In the genomic region with DNA sequence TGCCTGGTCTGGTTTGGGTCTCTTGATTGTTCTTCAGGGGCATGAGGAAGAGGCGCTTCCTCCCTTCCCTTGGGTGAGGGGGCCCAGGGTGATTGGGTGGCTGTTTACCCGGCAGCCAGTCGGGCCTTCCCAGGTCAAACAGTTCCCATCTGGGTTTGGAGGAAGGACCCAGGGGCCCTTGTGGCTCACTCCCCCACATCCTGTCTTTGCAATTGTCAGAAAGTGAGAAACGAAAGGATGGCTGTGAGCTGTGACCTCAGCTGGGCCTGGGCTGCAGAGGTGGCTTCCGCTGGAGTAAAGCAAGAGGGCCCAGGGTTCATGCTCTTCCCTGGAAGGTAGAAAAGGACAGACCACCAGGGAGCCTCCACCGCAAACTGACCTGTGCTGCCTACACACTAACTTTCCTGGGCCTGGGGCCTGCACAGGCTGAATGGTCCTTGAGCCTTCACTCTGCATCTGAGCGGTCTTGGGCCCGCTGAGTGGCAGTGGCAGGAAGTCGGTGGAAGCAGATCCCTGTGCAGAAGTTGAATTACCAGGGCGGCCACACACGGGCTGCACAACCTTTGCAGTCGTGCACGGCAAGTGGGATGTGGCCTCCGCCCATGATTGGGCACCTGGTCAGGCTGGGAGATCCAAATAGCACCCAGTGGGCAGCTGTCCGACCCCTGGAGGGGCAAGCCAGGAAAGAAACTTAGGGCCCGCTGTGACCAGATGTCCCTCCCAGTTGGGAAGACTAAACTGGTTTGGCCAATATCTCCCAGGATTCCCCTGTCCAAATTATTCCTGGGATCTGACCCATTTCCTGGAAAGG, we compare ENCODE assay signal across 1 cellular context.
TF ChIP-seq lines count a peak whose summit lies in the region.

No MANE protein-coding gene starts in this region.

TF ChIP-seq in HepG2, 621 proteins besides CTCF, POLR2A, EP300 and RAD21 (continues in another document):
- TF ChIP-seq ZNF616 (CRISPR knock-in tag; IDR thresholded peaks at IDR 0.05; ENCODE audit: low read depth), result no peak
- TF ChIP-seq PCBP2 (optimal IDR thresholded peaks at IDR 0.05; ENCODE audit: low read depth, low read length, poor library complexity, severe bottlenecking), result no peak
- no peak for TF ChIP-seq ZNF282 (IDR thresholded peaks at IDR 0.05; ENCODE audit: partially characterized antibody)
- TF ChIP-seq HCFC1 (IDR thresholded peaks at IDR 0.05; ENCODE audit: low read depth, low read length), result no peak
- TF ChIP-seq ZNF335 (CRISPR knock-in tag; IDR thresholded peaks at IDR 0.05), result no peak
- TF ChIP-seq, protein P1, sequence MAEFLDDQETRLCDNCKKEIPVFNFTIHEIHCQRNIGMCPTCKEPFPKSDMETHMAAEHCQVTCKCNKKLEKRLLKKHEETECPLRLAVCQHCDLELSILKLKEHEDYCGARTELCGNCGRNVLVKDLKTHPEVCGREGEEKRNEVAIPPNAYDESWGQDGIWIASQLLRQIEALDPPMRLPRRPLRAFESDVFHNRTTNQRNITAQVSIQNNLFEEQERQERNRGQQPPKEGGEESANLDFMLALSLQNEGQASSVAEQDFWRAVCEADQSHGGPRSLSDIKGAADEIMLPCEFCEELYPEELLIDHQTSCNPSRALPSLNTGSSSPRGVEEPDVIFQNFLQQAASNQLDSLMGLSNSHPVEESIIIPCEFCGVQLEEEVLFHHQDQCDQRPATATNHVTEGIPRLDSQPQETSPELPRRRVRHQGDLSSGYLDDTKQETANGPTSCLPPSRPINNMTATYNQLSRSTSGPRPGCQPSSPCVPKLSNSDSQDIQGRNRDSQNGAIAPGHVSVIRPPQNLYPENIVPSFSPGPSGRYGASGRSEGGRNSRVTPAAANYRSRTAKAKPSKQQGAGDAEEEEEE (CRISPR knock-in tag; IDR thresholded peaks at IDR 0.05; ENCODE audit: borderline replicate concordance), result no peak
- TF ChIP-seq POLR2AphosphoS5 (IDR thresholded peaks at IDR 0.05; ENCODE audit: low read depth, low read length), result peak; percentile 28; the same call in 1 of the 2 replicates
- no peak for TF ChIP-seq ZNF260 (CRISPR knock-in tag; IDR thresholded peaks at IDR 0.05; ENCODE audit: borderline replicate concordance, low read depth)
- TF ChIP-seq ZNF292 (CRISPR knock-in tag; IDR thresholded peaks at IDR 0.05; ENCODE audit: borderline replicate concordance, low read depth), result no peak
- no peak for TF ChIP-seq MED1 (CRISPR knock-in tag; IDR thresholded peaks at IDR 0.05)
- no peak for TF ChIP-seq NR2F1 (CRISPR knock-in tag; IDR thresholded peaks at IDR 0.05)
- no peak; the same call in 1 of the 2 replicates for TF ChIP-seq MBD4 (IDR thresholded peaks at IDR 0.05; ENCODE audit: borderline replicate concordance, low read length)
- TF ChIP-seq GATA4 (IDR thresholded peaks at IDR 0.05; ENCODE audit: borderline replicate concordance, low read depth), result no peak
- TF ChIP-seq ZFP37 (CRISPR knock-in tag; IDR thresholded peaks at IDR 0.05; ENCODE audit: borderline replicate concordance), result no peak
- peak; percentile 43; the same call in 1 of the 2 replicates for TF ChIP-seq ZNF768 (CRISPR knock-in tag; IDR thresholded peaks at IDR 0.05)
- TF ChIP-seq AKAP8 (CRISPR knock-in tag; IDR thresholded peaks at IDR 0.05), result peak; percentile 95
- TF ChIP-seq GTF3A (CRISPR knock-in tag; conservative IDR thresholded peaks at IDR 0.05), result no peak
- TF ChIP-seq HDAC1 (CRISPR knock-in tag; IDR thresholded peaks at IDR 0.05), result no peak
- 0 out of 2 replicates have a peak, but pooled peaks have one; percentile 56 for TF ChIP-seq ZC3H13 (CRISPR knock-in tag; IDR thresholded peaks at IDR 0.05)
- no peak for TF ChIP-seq CHD2 (IDR thresholded peaks at IDR 0.05; ENCODE audit: low read depth, low read length)
- TF ChIP-seq KDM1A (CRISPR knock-in tag; IDR thresholded peaks at IDR 0.05), result no peak
- no peak; the same call in 1 of the 2 replicates for TF ChIP-seq ZNF792 (CRISPR knock-in tag; IDR thresholded peaks at IDR 0.05)
- no peak for TF ChIP-seq ZNF207 (IDR thresholded peaks at IDR 0.05; ENCODE audit: borderline replicate concordance)
- TF ChIP-seq RBM39 (IDR thresholded peaks at IDR 0.05; ENCODE audit: low read depth, low read length, poor library complexity, severe bottlenecking), result no peak
- TF ChIP-seq, protein P2, sequence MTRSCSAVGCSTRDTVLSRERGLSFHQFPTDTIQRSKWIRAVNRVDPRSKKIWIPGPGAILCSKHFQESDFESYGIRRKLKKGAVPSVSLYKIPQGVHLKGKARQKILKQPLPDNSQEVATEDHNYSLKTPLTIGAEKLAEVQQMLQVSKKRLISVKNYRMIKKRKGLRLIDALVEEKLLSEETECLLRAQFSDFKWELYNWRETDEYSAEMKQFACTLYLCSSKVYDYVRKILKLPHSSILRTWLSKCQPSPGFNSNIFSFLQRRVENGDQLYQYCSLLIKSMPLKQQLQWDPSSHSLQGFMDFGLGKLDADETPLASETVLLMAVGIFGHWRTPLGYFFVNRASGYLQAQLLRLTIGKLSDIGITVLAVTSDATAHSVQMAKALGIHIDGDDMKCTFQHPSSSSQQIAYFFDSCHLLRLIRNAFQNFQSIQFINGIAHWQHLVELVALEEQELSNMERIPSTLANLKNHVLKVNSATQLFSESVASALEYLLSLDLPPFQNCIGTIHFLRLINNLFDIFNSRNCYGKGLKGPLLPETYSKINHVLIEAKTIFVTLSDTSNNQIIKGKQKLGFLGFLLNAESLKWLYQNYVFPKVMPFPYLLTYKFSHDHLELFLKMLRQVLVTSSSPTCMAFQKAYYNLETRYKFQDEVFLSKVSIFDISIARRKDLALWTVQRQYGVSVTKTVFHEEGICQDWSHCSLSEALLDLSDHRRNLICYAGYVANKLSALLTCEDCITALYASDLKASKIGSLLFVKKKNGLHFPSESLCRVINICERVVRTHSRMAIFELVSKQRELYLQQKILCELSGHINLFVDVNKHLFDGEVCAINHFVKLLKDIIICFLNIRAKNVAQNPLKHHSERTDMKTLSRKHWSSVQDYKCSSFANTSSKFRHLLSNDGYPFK (CRISPR knock-in tag; IDR thresholded peaks at IDR 0.05; ENCODE audit: borderline replicate concordance), result no peak
- no peak for TF ChIP-seq TEAD3 (CRISPR knock-in tag; optimal IDR thresholded peaks at IDR 0.05; ENCODE audit: borderline replicate concordance)
- TF ChIP-seq, protein P3, sequence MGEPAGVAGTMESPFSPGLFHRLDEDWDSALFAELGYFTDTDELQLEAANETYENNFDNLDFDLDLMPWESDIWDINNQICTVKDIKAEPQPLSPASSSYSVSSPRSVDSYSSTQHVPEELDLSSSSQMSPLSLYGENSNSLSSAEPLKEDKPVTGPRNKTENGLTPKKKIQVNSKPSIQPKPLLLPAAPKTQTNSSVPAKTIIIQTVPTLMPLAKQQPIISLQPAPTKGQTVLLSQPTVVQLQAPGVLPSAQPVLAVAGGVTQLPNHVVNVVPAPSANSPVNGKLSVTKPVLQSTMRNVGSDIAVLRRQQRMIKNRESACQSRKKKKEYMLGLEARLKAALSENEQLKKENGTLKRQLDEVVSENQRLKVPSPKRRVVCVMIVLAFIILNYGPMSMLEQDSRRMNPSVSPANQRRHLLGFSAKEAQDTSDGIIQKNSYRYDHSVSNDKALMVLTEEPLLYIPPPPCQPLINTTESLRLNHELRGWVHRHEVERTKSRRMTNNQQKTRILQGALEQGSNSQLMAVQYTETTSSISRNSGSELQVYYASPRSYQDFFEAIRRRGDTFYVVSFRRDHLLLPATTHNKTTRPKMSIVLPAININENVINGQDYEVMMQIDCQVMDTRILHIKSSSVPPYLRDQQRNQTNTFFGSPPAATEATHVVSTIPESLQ (CRISPR knock-in tag; conservative IDR thresholded peaks at IDR 0.05), result no peak
- TF ChIP-seq, protein P4, sequence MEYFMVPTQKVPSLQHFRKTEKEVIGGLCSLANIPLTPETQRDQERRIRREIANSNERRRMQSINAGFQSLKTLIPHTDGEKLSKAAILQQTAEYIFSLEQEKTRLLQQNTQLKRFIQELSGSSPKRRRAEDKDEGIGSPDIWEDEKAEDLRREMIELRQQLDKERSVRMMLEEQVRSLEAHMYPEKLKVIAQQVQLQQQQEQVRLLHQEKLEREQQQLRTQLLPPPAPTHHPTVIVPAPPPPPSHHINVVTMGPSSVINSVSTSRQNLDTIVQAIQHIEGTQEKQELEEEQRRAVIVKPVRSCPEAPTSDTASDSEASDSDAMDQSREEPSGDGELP (IDR thresholded peaks at IDR 0.05; ENCODE audit: borderline replicate concordance, low read depth), result no peak
- peak; percentile 100 for TF ChIP-seq AGO2 (optimal IDR thresholded peaks at IDR 0.05; ENCODE audit: low read depth, low read length)
- TF ChIP-seq IKZF1 (IDR thresholded peaks at IDR 0.05), result no peak
- TF ChIP-seq KLF16 (CRISPR knock-in tag; IDR thresholded peaks at IDR 0.05), result no peak
- no peak for TF ChIP-seq MATR3 (CRISPR knock-in tag; IDR thresholded peaks at IDR 0.05)
- TF ChIP-seq HNRNPLL (IDR thresholded peaks at IDR 0.05; ENCODE audit: low read depth, low read length, poor library complexity, severe bottlenecking), result no peak
- TF ChIP-seq PAF1 (CRISPR knock-in tag; IDR thresholded peaks at IDR 0.05), result peak; percentile 88; the same call in 1 of the 2 replicates
- no peak for TF ChIP-seq MIER3 (CRISPR knock-in tag; IDR thresholded peaks at IDR 0.05; ENCODE audit: borderline replicate concordance)
- no peak for TF ChIP-seq ZNF615 (CRISPR knock-in tag; IDR thresholded peaks at IDR 0.05; ENCODE audit: borderline replicate concordance)
- TF ChIP-seq, protein P5, sequence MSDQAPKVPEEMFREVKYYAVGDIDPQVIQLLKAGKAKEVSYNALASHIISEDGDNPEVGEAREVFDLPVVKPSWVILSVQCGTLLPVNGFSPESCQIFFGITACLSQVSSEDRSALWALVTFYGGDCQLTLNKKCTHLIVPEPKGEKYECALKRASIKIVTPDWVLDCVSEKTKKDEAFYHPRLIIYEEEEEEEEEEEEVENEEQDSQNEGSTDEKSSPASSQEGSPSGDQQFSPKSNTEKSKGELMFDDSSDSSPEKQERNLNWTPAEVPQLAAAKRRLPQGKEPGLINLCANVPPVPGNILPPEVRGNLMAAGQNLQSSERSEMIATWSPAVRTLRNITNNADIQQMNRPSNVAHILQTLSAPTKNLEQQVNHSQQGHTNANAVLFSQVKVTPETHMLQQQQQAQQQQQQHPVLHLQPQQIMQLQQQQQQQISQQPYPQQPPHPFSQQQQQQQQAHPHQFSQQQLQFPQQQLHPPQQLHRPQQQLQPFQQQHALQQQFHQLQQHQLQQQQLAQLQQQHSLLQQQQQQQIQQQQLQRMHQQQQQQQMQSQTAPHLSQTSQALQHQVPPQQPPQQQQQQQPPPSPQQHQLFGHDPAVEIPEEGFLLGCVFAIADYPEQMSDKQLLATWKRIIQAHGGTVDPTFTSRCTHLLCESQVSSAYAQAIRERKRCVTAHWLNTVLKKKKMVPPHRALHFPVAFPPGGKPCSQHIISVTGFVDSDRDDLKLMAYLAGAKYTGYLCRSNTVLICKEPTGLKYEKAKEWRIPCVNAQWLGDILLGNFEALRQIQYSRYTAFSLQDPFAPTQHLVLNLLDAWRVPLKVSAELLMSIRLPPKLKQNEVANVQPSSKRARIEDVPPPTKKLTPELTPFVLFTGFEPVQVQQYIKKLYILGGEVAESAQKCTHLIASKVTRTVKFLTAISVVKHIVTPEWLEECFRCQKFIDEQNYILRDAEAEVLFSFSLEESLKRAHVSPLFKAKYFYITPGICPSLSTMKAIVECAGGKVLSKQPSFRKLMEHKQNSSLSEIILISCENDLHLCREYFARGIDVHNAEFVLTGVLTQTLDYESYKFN (CRISPR knock-in tag; conservative IDR thresholded peaks at IDR 0.05), result no peak
- TF ChIP-seq TCF12 (IDR thresholded peaks at IDR 0.05), result no peak
- TF ChIP-seq TCF12 (CRISPR knock-in tag; IDR thresholded peaks at IDR 0.05), result no peak
- no peak for TF ChIP-seq IRF2 (CRISPR knock-in tag; IDR thresholded peaks at IDR 0.05)
- TF ChIP-seq ZNF367 (CRISPR knock-in tag; IDR thresholded peaks at IDR 0.05; ENCODE audit: borderline replicate concordance), result no peak
- TF ChIP-seq NONO (IDR thresholded peaks at IDR 0.05), result no peak
- peak; percentile 66 for TF ChIP-seq NONO (CRISPR knock-in tag; conservative IDR thresholded peaks at IDR 0.05)
- TF ChIP-seq TAF15 (IDR thresholded peaks at IDR 0.05; ENCODE audit: low read depth, low read length, poor library complexity, severe bottlenecking), result peak; percentile 74
- TF ChIP-seq ZNF781 (CRISPR knock-in tag; IDR thresholded peaks at IDR 0.05; ENCODE audit: borderline replicate concordance, not compliant biosample characterization), result no peak
- TF ChIP-seq ASH2L (IDR thresholded peaks at IDR 0.05; ENCODE audit: insufficient read length, low read depth, low read length), result no peak
- TF ChIP-seq PAWR (CRISPR knock-in tag; IDR thresholded peaks at IDR 0.05; ENCODE audit: borderline replicate concordance), result no peak
- no peak for TF ChIP-seq ZNF124 (CRISPR knock-in tag; IDR thresholded peaks at IDR 0.05)
- TF ChIP-seq AGO1 (IDR thresholded peaks at IDR 0.05; ENCODE audit: low read depth, low read length, poor library complexity, severe bottlenecking), result peak; percentile 95
- no peak for TF ChIP-seq ZNF790 (CRISPR knock-in tag; IDR thresholded peaks at IDR 0.05; ENCODE audit: borderline replicate concordance)
- TF ChIP-seq SAFB2 (CRISPR knock-in tag; IDR thresholded peaks at IDR 0.05; ENCODE audit: borderline replicate concordance, low read depth), result no peak
- no peak for TF ChIP-seq LCORL (IDR thresholded peaks at IDR 0.05)
- no peak for TF ChIP-seq LCORL (CRISPR knock-in tag; IDR thresholded peaks at IDR 0.05)
- TF ChIP-seq ZNF432 (CRISPR knock-in tag; IDR thresholded peaks at IDR 0.05; ENCODE audit: borderline replicate concordance), result no peak
- no peak for TF ChIP-seq ZNF333 (CRISPR knock-in tag; IDR thresholded peaks at IDR 0.05; ENCODE audit: borderline replicate concordance)
- no peak for TF ChIP-seq FOXA3 (CRISPR knock-in tag; IDR thresholded peaks at IDR 0.05)
- TF ChIP-seq ZC3H4 (CRISPR knock-in tag; IDR thresholded peaks at IDR 0.05; ENCODE audit: borderline replicate concordance), result no peak
- TF ChIP-seq, protein P6, sequence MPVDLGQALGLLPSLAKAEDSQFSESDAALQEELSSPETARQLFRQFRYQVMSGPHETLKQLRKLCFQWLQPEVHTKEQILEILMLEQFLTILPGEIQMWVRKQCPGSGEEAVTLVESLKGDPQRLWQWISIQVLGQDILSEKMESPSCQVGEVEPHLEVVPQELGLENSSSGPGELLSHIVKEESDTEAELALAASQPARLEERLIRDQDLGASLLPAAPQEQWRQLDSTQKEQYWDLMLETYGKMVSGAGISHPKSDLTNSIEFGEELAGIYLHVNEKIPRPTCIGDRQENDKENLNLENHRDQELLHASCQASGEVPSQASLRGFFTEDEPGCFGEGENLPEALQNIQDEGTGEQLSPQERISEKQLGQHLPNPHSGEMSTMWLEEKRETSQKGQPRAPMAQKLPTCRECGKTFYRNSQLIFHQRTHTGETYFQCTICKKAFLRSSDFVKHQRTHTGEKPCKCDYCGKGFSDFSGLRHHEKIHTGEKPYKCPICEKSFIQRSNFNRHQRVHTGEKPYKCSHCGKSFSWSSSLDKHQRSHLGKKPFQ (CRISPR knock-in tag; IDR thresholded peaks at IDR 0.05; ENCODE audit: insufficient replicate concordance), result no peak
- TF ChIP-seq IRX3 (CRISPR knock-in tag; IDR thresholded peaks at IDR 0.05; ENCODE audit: borderline replicate concordance, low read depth), result no peak
- no peak for TF ChIP-seq ARNT2 (CRISPR knock-in tag; IDR thresholded peaks at IDR 0.05; ENCODE audit: low read depth)
